Comparison of ENCODE assay signal across 10 cellular contexts in the genomic region with DNA sequence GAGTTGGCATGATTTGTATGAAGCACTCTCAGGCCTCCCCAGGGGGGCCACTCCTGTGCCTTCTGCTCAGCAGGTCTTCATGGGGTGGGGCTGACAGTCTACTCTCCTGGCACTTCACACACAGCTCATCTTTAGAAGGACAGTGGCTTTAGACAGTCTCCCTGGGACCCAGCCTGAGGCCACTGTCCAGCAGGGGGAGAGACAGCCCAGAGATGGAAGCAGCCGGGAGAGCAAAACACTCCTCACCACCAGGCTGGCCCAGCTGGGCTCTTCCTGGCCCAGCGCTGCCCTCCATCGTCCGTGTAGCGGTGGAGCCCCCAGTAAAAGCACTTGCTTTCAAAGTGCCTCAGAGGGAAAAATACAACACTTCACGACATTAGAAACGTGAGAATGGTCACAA.
DNase-seq lines count a peak whose midpoint lies in the region; ATAC-seq and TF ChIP-seq lines count a peak whose summit lies in the region.
"Had no signal": no experiment of that assay in that cellular context is flagged by ENCODE, and none has a peak within 500 bp of the region (broad histone marks: within the 10 kb centered on the region; RNA-seq: fewer than 3 reads in every experiment).

No MANE protein-coding gene starts in this region.

- H3K4me3 ChIP-seq in brain microvascular endothelial cell (ENCODE audit: low read depth, low read length) = no peak overlapping the region
- H3K4me3 ChIP-seq: thoracic aorta had no signal

- H3K36me3 ChIP-seq in brain microvascular endothelial cell (replicated peaks) = no peaks in the 10 kb centered on the region
- H3K36me3 ChIP-seq: thoracic aorta had no signal

- in situ Hi-C loops in brain microvascular endothelial cell (cut with HindIII; ENCODE audit: low pct_ligation_motif_present, low sequenced_read_pairs) = no loop called here

- DNase-seq in DMS114 treated with DMSO at 0.1 percent for 48 hours (lab: John Stamatoyannopoulos, UW; ENCODE audit: unreplicated experiment) (peak; percentile 57), M059J (ENCODE audit: low read depth) (peak; percentile 17), brain microvascular endothelial cell (no peak), midbrain (lab: John Stamatoyannopoulos, UW) (peak; percentile 13), mucosa of gallbladder (ENCODE audit: low spot score) (no peak)
- no peak for DNase-seq in activated CD4-positive, alpha-beta T cell treated with anti-CD3 and anti-CD28 coated beads, Interleukin-2, amount 50 U/mL, for 1 hour
- no peak for DNase-seq in stimulated activated CD4-positive, alpha-beta T cell treated with anti-CD3 and anti-CD28 coated beads, Interleukin-4, amount 100 ng/mL, for 24 hours

- peak; percentile 66 for TF ChIP-seq CTCF in brain microvascular endothelial cell (IDR thresholded peaks at IDR 0.05; ENCODE audit: low read depth, low read length, missing control alignments)

- peaks cover 2% of the 10 kb centered on the region for H3K27me3 ChIP-seq in brain microvascular endothelial cell (replicated peaks)

- no peak overlapping the region for H3K27ac ChIP-seq in brain microvascular endothelial cell
- H3K27ac ChIP-seq: thoracic aorta had no signal

- ATAC-seq in HG02981 (IDR thresholded peaks at IDR 0.05; ENCODE audit: unreplicated experiment) = no peak
- ATAC-seq: Right ventricle myocardium inferior had no signal

Comparison
In these comparisons a context has a peak if more than half of its experiments do, and no peak if none do; other contexts are left out.
1. DNase-seq: peak in DMS114 treated with DMSO at 0.1 percent for 48 hours (single experiment), M059J (single experiment) and midbrain (single experiment); none in brain microvascular endothelial cell (single experiment), activated CD4-positive, alpha-beta T cell treated with anti-CD3 and anti-CD28 coated beads, Interleukin-2, amount 50 U/mL, for 1 hour (single experiment), mucosa of gallbladder (single experiment) and stimulated activated CD4-positive, alpha-beta T cell treated with anti-CD3 and anti-CD28 coated beads, Interleukin-4, amount 100 ng/mL, for 24 hours (single experiment).